Comparison of ENCODE assay signal across 8 cellular contexts in the genomic region with DNA sequence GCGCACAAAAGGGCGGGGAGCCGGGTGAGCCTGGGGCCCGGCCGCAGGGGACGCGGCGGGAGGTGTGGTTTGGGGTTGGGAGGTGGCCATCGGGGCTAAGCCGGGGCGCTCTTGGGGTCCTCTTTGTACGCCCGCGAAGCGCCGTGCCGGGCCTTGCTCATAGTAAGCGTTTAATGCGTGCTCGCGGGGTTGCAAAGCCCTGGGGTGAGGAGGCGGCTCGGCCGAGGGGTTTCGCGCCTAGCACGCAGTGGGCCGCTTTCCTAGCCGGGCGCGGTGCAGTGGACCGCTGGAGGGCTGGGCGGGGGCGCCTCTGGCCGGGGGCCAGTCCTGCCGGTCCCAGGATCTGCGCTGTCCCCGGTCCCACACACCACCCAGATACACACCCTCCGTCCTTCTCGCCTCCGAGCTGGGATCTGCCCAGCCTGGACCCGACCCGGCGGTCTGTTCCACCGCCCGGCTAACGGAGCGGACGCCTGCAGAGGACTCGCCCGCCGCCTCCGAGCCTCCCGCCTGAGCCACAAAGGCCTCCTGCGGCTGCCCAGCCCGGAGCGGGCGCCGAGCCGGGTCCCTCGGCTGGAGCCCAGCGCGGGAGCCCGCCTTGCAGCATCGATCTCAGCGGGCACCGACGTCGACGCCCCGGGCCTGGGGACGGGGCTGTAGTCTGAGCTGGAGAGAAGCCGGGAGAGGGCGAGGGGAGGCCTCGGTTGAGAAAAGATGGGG. TPM values are rescaled to one million over a fixed set of nuclear protein-coding genes. Genes with fewer than 3 reads are reported as not detected.
DNase-seq lines count a peak whose midpoint lies in the region; ATAC-seq lines count a peak whose summit lies in the region.

No MANE protein-coding gene starts in this region.

- peaks cover 11 to 28% (median 19%) of the 10 kb centered on the region in 4 donors for H3K4me1 Mint-ChIP-seq in naive thymus-derived CD8-positive, alpha-beta T cell

- H3K27me3 Mint-ChIP-seq in naive thymus-derived CD8-positive, alpha-beta T cell = peaks cover 26 to 62% (median 51%) of the 10 kb centered on the region in 5 donors

- ATAC-seq in naive thymus-derived CD8-positive, alpha-beta T cell = peak; percentile 41 to 44
- ATAC-seq in HG03095 (IDR thresholded peaks at IDR 0.05; ENCODE audit: unreplicated experiment) = no peak

- peak overlapping the region; percentile 64 to 89 (median 78) for H3K4me3 Mint-ChIP-seq in naive thymus-derived CD8-positive, alpha-beta T cell

- POLR2A ChIA-PET in naive thymus-derived CD8-positive, alpha-beta T cell (lab: Charles Lee) = interaction anchor here (0.6 kb wide), 1 partner anchor 74 kb away, joined by 3 read pairs; no protein-coding TSS in a partner anchor

- H3K36me3 Mint-ChIP-seq in naive thymus-derived CD8-positive, alpha-beta T cell = peaks cover 0 to 2% (median 0%) of the 10 kb centered on the region in 3 donors

- no peaks in the 10 kb centered on the region for H3K9me3 Mint-ChIP-seq in naive thymus-derived CD8-positive, alpha-beta T cell

- DNase-seq in NCI-H1436 (lab: John Stamatoyannopoulos, UW) (peak; percentile 44), NCI-H1436 treated with DMSO at 0.1 percent for 48 hours (lab: John Stamatoyannopoulos, UW) (no peak), NCI-H69 (lab: John Stamatoyannopoulos, UW) (peak; percentile 72), cerebellar cortex (ENCODE audit: low spot score) (peak; percentile 19), NOMO-1 (lab: John Stamatoyannopoulos, UW; ENCODE audit: unreplicated experiment in 2 of 2) (no peak), NCI-H187 treated with DMSO at 0.1 percent for 48 hours (lab: John Stamatoyannopoulos, UW) (no peak)
- DNase-seq in naive thymus-derived CD8-positive, alpha-beta T cell = peak in 6 of 10 donors; percentile 5 to 64 (median 26)

- no peak overlapping the region for H3K27ac Mint-ChIP-seq in naive thymus-derived CD8-positive, alpha-beta T cell

RNA-seq across cellular contexts. Expression of a gene that starts 0.6 kb away (rescaled TPM):
- not detected for total RNA-seq in naive thymus-derived CD8-positive, alpha-beta T cell
- not detected for polyA plus RNA-seq in naive thymus-derived CD8-positive, alpha-beta T cell

Comparison
In these comparisons a context has a peak if more than half of its experiments do, and no peak if none do; other contexts are left out.
1. DNase-seq: peak in NCI-H1436 (single experiment), NCI-H69 (single experiment), cerebellar cortex (single experiment) and naive thymus-derived CD8-positive, alpha-beta T cell (6 of 10); none in NCI-H1436 treated with DMSO at 0.1 percent for 48 hours (single experiment), NOMO-1 (0 of 2) and NCI-H187 treated with DMSO at 0.1 percent for 48 hours (single experiment).